In the genomic region with DNA sequence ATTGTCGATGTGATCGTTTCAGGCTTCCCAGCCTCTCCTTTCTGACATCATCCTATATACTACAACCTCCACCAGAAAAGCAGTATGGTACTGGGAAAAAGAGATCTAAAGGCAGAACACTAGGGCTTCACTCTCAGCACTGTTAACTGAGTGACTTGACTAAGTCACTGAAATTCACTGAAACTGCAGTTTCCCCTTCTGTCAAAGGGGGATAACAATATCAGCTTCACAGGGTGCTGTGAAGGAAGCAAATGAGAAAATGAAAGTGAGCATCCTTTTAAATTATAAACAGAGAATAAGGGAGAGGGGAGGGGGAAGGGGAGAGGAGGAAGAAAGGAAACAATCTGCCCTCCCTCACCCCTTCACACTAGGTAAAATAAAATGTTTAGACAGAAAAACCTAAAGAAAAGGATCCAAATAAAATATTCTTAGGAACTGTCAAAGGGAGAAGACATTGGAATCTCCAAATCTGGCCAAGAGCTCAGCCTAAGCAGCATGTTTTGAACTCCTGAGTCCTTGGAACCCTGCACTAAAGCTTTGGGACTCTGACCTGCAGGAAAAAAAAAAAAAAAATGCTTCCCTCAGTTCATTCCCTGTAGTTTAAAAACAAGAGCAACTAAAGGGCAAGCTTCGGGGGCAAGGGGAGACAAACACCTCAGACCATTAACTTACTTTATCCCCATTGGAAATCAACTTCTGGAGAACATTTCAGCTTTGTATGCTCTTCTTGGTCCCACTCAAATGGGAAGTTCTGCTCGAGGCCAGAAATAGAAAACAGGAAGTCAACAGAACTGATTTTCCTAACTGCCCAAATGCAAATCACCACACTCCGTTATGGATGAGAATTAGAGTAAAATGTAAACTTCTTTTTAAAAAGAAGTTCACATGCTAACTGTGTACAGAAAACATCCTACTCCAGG, we compare ENCODE assay signal across 9 cellular contexts.
DNase-seq lines count a peak whose midpoint lies in the region; ATAC-seq and TF ChIP-seq lines count a peak whose summit lies in the region.
"Had no signal": no experiment of that assay in that cellular context is flagged by ENCODE, and none has a peak within 500 bp of the region (broad histone marks: within the 10 kb centered on the region; RNA-seq: fewer than 3 reads in every experiment).

No MANE protein-coding gene starts in this region.

- H3K27ac ChIP-seq in BLaER1 treated with 17β-estradiol and CSF1 and Interleukin-3, amounts not matched to agents 10 nM and 100 nM = peak overlapping the region; percentile 72 to 83 (median 79)

- ATAC-seq in GM19455 (IDR thresholded peaks at IDR 0.05; ENCODE audit: unreplicated experiment) (peak; percentile 33), HG03175 (IDR thresholded peaks at IDR 0.05; ENCODE audit: unreplicated experiment) (peak; percentile 60), activated B cell treated with CpG ODN at 0.5 μM for 24 hours (ENCODE audit: low read depth) (peak; percentile 60)

- H3K4me1 Mint-ChIP-seq in activated B cell treated with CpG ODN at 0.5 μM for 24 hours = peaks cover 40% of the 10 kb centered on the region

- H3K9me3 Mint-ChIP-seq in activated B cell treated with CpG ODN at 0.5 μM for 24 hours = no peaks in the 10 kb centered on the region

- peaks cover 50 to 69% (median 61%) of the 10 kb centered on the region in 10 experiments for H3K4me1 ChIP-seq in BLaER1 treated with 17β-estradiol and CSF1 and Interleukin-3, amounts not matched to agents 10 nM and 100 nM

- peaks cover 0 to 18% (median 0%) of the 10 kb centered on the region in 11 experiments; a peak in 7 of 22 replicates for H3K36me3 ChIP-seq in BLaER1 treated with 17β-estradiol and CSF1 and Interleukin-3, amounts not matched to agents 10 nM and 100 nM

- DNase-seq in activated B cell treated with CpG ODN at 0.5 μM for 24 hours (no peak), foreskin melanocyte (no peak), NCI-H2171 (lab: John Stamatoyannopoulos, UW) (no peak), cerebellar cortex (ENCODE audit: low spot score) (no peak), AG20443 (ENCODE audit: low spot score) (no peak)

- H3K4me3 ChIP-seq in BLaER1 treated with 17β-estradiol and CSF1 and Interleukin-3, amounts not matched to agents 10 nM and 100 nM = peak overlapping the region; percentile 41 to 61 (median 48)

- CTCF ChIA-PET in activated B cell treated with CpG ODN at 0.5 μM for 24 hours (lab: Charles Lee) = interaction anchor here (0.9 to 1.6 kb wide), 2 partner anchors 11 to 18 kb away, joined by 3 to 4 read pairs; no protein-coding TSS in a partner anchor

- TF ChIP-seq CTCF in activated B cell treated with CpG ODN at 0.5 μM for 24 hours (IDR thresholded peaks at IDR 0.05) = no peak

- H3K4me2 ChIP-seq in BLaER1 treated with 17β-estradiol and CSF1 and Interleukin-3, amounts not matched to agents 10 nM and 100 nM = peak overlapping the region; percentile 81 to 92 (median 88)

- no peaks in the 10 kb centered on the region for H3K27me3 Mint-ChIP-seq in activated B cell treated with CpG ODN at 0.5 μM for 24 hours

- no peak overlapping the region for H3K4me3 Mint-ChIP-seq in activated B cell treated with CpG ODN at 0.5 μM for 24 hours

- H3K9me3 ChIP-seq in BLaER1 treated with 17β-estradiol and CSF1 and Interleukin-3, amounts not matched to agents 10 nM and 100 nM (replicated peaks in 1 of 11) = peaks cover 13 to 24% (median 19%) of the 10 kb centered on the region in 11 experiments

- H3K27me3 ChIP-seq in BLaER1 treated with 17β-estradiol and CSF1 and Interleukin-3, amounts not matched to agents 10 nM and 100 nM = no peaks in the 10 kb centered on the region

- no peaks in the 10 kb centered on the region for H3K36me3 Mint-ChIP-seq in activated B cell treated with CpG ODN at 0.5 μM for 24 hours (ENCODE audit: low read depth)
- H3K36me3 Mint-ChIP-seq: CD14-positive monocyte had no signal

- POLR2A ChIA-PET in activated B cell treated with CpG ODN at 0.5 μM for 24 hours (lab: Charles Lee) = interaction anchor here (0.6 to 1.8 kb wide), 4 partner anchors 11 to 963 kb away, joined by 3 to 6 read pairs (median 4); no protein-coding TSS in a partner anchor

- peak overlapping the region; percentile 55 to 73 (median 69); a peak in 21 of 22 replicates for H3K9ac ChIP-seq in BLaER1 treated with 17β-estradiol and CSF1 and Interleukin-3, amounts not matched to agents 10 nM and 100 nM

- intact Hi-C loops in activated B cell treated with CpG ODN at 0.5 μM for 24 hours (cut with micrococcal nuclease) = loop anchor here (1.0 to 5.0 kb wide), 3 partner anchors 17 to 709 kb away; no protein-coding TSS in a partner anchor

- H4K20me1 ChIP-seq in BLaER1 treated with 17β-estradiol and CSF1 and Interleukin-3, amounts not matched to agents 10 nM and 100 nM = no peaks in the 10 kb centered on the region

- no peak overlapping the region for H3K27ac Mint-ChIP-seq in activated B cell treated with CpG ODN at 0.5 μM for 24 hours
